In the genomic region with DNA sequence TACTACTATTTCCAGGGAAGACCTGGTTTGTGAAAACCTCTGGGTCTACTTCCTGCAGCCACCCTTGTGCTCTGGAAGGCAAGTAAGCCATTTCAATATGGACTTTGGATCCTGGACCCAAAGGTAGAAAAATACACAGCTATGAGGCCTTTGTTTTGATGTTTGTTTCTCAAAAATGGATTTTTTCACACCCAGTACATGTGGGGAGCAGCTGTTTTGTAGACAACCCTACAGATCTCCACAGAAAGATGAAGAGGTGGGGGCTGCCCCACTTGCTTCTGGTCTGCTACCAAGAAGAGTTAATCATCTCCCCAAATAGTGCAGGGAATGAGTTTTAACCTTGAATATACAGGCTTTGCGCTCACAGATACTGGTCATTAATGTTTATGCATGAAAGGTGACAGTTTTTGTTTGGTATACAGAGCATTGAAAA, we compare ENCODE assay signal across 10 cellular contexts. TPM values are rescaled to one million over a fixed set of nuclear protein-coding genes. Genes with fewer than 3 reads are reported as not detected.
A peak's percentile ranks its signal among the peaks of the same experiment; 100 is the strongest.
DNase-seq lines count a peak whose midpoint lies in the region; ATAC-seq, FAIRE-seq and TF ChIP-seq lines count a peak whose summit lies in the region.
"Had no signal": no experiment of that assay in that cellular context is flagged by ENCODE, and none has a peak within 500 bp of the region (broad histone marks: within the 10 kb centered on the region; RNA-seq: fewer than 3 reads in every experiment).

No MANE protein-coding gene starts in this region.

- ATAC-seq in HG02798 (IDR thresholded peaks at IDR 0.05; ENCODE audit: poor library complexity, unreplicated experiment): peak; percentile 72

- H3K27ac Mint-ChIP-seq in activated T-helper 2 cell treated with anti-CD3 and anti-CD28 coated beads, Interferon-gamma antibody, Interleukin-2, Interleukin-4, amounts not matched to agents 10 μg/mL and 5 μg/mL and 100 μg/mL, durations not matched to agents 14 hours and 24 hours and 36 hours: no peak overlapping the region
- H3K27ac Mint-ChIP-seq: activated T-helper 1 cell treated with anti-CD3 and anti-CD28 coated beads, Interleukin-12 subunit alpha, Interleukin-12 subunit beta, Interleukin-2, Interleukin-4 antibody, amounts not matched to agents 30 ng/mL and 10 ng/mL and 1 ng/mL, durations not matched to agents 14 hours and 24 hours and 36 hours had no signal

- H3K4me1 ChIP-seq in Karpas-422 (ENCODE audit: low read length): peaks cover 79% of the 10 kb centered on the region

- H3K4me2 ChIP-seq in Karpas-422 (ENCODE audit: low read depth, low read length, poor library complexity, severe bottlenecking): peak overlapping the region; percentile 62

- H3K9me3 Mint-ChIP-seq in activated T-helper 2 cell treated with anti-CD3 and anti-CD28 coated beads, Interferon-gamma antibody, Interleukin-2, Interleukin-4, amounts not matched to agents 10 μg/mL and 5 μg/mL and 100 μg/mL, durations not matched to agents 14 hours and 24 hours and 36 hours: no peaks in the 10 kb centered on the region

- H3K9ac ChIP-seq in Karpas-422 (ENCODE audit: low read length): peak overlapping the region; percentile 40

- peak overlapping the region; percentile 97 for H3K27ac ChIP-seq in Karpas-422 (ENCODE audit: low read length)
- H3K27ac ChIP-seq: SJSA1 had no signal

- no peaks in the 10 kb centered on the region for H4K20me1 ChIP-seq in Karpas-422 (ENCODE audit: insufficient read depth, low read depth, low read length)

- no peaks in the 10 kb centered on the region for H3K79me2 ChIP-seq in Karpas-422 (ENCODE audit: low read length)

- H3K27me3 Mint-ChIP-seq in activated T-helper 2 cell treated with anti-CD3 and anti-CD28 coated beads, Interferon-gamma antibody, Interleukin-2, Interleukin-4, amounts not matched to agents 10 μg/mL and 5 μg/mL and 100 μg/mL, durations not matched to agents 14 hours and 24 hours and 36 hours (ENCODE audit: low read depth): no peaks in the 10 kb centered on the region

- peak; percentile 94 for FAIRE-seq in GM19239 (lab: Jason Lieb, UNC)

- H3K9me2 ChIP-seq in Karpas-422 (replicated peaks; ENCODE audit: insufficient read depth, low read length): no peaks in the 10 kb centered on the region

- no peaks in the 10 kb centered on the region for H3K36me3 Mint-ChIP-seq in activated T-helper 2 cell treated with anti-CD3 and anti-CD28 coated beads, Interferon-gamma antibody, Interleukin-2, Interleukin-4, amounts not matched to agents 10 μg/mL and 5 μg/mL and 100 μg/mL, durations not matched to agents 14 hours and 24 hours and 36 hours (ENCODE audit: low read depth)

- DNase-seq in GM12865 (ENCODE audit: low read depth) (peak; percentile 25), GM19239 (ENCODE audit: insufficient read length, low spot score) (peak; percentile 15), Karpas-422 (peak; percentile 70), putamen (ENCODE audit: low spot score) (no peak), NCI-H1417 (lab: John Stamatoyannopoulos, UW) (no peak), islet precursor cell (no peak)
- DNase-seq in activated T-helper 2 cell treated with anti-CD3 and anti-CD28 coated beads, Interferon-gamma antibody, Interleukin-2, Interleukin-4, amounts not matched to agents 10 μg/mL and 5 μg/mL and 100 μg/mL, durations not matched to agents 14 hours and 24 hours and 36 hours (ENCODE audit: low spot score): no peak

- H3K27me3 ChIP-seq in Karpas-422 (ENCODE audit: low read length): no peaks in the 10 kb centered on the region
- H3K27me3 ChIP-seq: SJSA1 had no signal

- H3K36me3 ChIP-seq in Karpas-422 (ENCODE audit: insufficient read depth, low read length): no peaks in the 10 kb centered on the region
- H3K36me3 ChIP-seq: SJSA1 had no signal

- no peak for TF ChIP-seq CTCF in GM12865 (IDR thresholded peaks at IDR 0.05; ENCODE audit: insufficient read depth, low read depth, low read length, missing control alignments)

- intact Hi-C loops in activated T-helper 2 cell treated with anti-CD3 and anti-CD28 coated beads, Interferon-gamma antibody, Interleukin-2, Interleukin-4, amounts not matched to agents 10 μg/mL and 5 μg/mL and 100 μg/mL, durations not matched to agents 14 hours and 24 hours and 36 hours (cut with micrococcal nuclease): no loop called here

- peak overlapping the region; percentile 46 for H2AFZ ChIP-seq in Karpas-422 (ENCODE audit: low read length)

- H3K4me1 Mint-ChIP-seq in activated T-helper 2 cell treated with anti-CD3 and anti-CD28 coated beads, Interferon-gamma antibody, Interleukin-2, Interleukin-4, amounts not matched to agents 10 μg/mL and 5 μg/mL and 100 μg/mL, durations not matched to agents 14 hours and 24 hours and 36 hours (ENCODE audit: low read depth): peaks cover 19% of the 10 kb centered on the region

- H3K4me3 Mint-ChIP-seq in activated T-helper 2 cell treated with anti-CD3 and anti-CD28 coated beads, Interferon-gamma antibody, Interleukin-2, Interleukin-4, amounts not matched to agents 10 μg/mL and 5 μg/mL and 100 μg/mL, durations not matched to agents 14 hours and 24 hours and 36 hours (ENCODE audit: low read depth): no peak overlapping the region
- H3K4me3 Mint-ChIP-seq: activated T-helper 1 cell treated with anti-CD3 and anti-CD28 coated beads, Interleukin-12 subunit alpha, Interleukin-12 subunit beta, Interleukin-2, Interleukin-4 antibody, amounts not matched to agents 30 ng/mL and 10 ng/mL and 1 ng/mL, durations not matched to agents 14 hours and 24 hours and 36 hours had no signal

- H3K4me3 ChIP-seq in GM12865 (ENCODE audit: low read depth, low read length): no peak overlapping the region
- peak overlapping the region; percentile 23; the same call in 1 of the 2 replicates for H3K4me3 ChIP-seq in Karpas-422 (ENCODE audit: low read length)
- H3K4me3 ChIP-seq: SJSA1 had no signal

- no peaks in the 10 kb centered on the region for H3K9me3 ChIP-seq in Karpas-422 (ENCODE audit: low read length)

RNA-seq across cellular contexts. Expression of a gene that starts 29.2 kb away (rescaled TPM):
- total RNA-seq in Karpas-422 (2014; rRNA removed; shearing (Covaris generic); ENCODE audit: low replicate concordance): 21.7 and 31.1 TPM in 2 replicates
- total RNA-seq in activated T-helper 2 cell treated with anti-CD3 and anti-CD28 coated beads, Interferon-gamma antibody, Interleukin-2, Interleukin-4, amounts not matched to agents 10 μg/mL and 5 μg/mL and 100 μg/mL, durations not matched to agents 14 hours and 24 hours and 36 hours: 18.9 and 19.0 TPM in 2 replicates

Comparison
In these comparisons a context has a peak if more than half of its experiments do, and no peak if none do; other contexts are left out.
1. DNase-seq: peak in GM12865 (single experiment), GM19239 (single experiment) and Karpas-422 (single experiment); none in putamen (single experiment), activated T-helper 2 cell treated with anti-CD3 and anti-CD28 coated beads, Interferon-gamma antibody, Interleukin-2, Interleukin-4, amounts not matched to agents 10 μg/mL and 5 μg/mL and 100 μg/mL, durations not matched to agents 14 hours and 24 hours and 36 hours (single experiment), NCI-H1417 (0 of 3) and islet precursor cell (single experiment).